In the genomic region with DNA sequence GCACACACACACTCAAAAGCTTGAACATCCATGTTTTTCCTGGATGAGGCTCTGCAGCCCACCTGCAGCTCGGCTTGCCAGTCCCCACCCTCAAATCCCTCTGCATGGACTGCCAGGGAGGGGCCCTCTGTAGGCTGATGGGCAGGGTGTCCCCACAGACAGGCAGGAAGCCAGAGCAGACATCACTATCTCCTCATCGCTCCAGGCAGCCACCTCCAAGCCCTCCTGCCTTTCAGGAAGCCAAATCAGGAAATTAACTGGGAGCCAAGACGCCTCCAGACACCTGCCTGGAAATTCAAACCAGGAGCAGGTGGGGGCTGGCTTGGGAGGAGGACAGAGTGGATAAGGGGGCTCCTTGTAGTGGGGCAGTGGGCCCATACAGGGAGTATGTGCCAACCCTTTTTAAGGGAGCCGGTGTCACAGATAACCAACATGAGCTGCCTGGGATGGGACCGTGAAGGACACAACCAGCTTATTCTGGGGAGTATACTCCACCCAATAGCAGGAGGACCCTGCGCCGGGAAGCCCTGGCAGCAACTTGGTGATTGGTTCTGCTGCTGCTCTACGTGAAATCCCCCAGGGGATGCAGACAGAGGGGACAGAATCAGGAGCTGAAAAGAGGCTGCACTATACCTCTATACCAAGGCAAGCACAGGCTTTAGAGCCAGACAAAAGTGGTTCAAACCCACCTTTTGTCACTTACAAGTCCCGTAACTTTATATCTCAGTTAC, we compare ENCODE assay signal across 26 cellular contexts.
A peak's percentile ranks its signal among the peaks of the same experiment; 100 is the strongest.
DNase-seq lines count a peak whose midpoint lies in the region; ATAC-seq lines count a peak whose summit lies in the region.
"Had no signal": no experiment of that assay in that cellular context is flagged by ENCODE, and none has a peak within 500 bp of the region (broad histone marks: within the 10 kb centered on the region; RNA-seq: fewer than 3 reads in every experiment).

No MANE protein-coding gene starts in this region.

- peaks cover 4% of the 10 kb centered on the region; the same call in 1 of the 2 replicates for H3K27me3 ChIP-seq in H7 (ENCODE audit: control insufficient read depth, insufficient read depth, low read length)
- H3K27me3 ChIP-seq: MG63 had no signal

- intact Hi-C loops in left ventricle myocardium superior (cut with micrococcal nuclease) = no loop called here

- DNase-seq in NCI-H1436 (lab: John Stamatoyannopoulos, UW) (peak; percentile 46), NCI-H1436 treated with DMSO at 0.1 percent for 48 hours (lab: John Stamatoyannopoulos, UW) (no peak), H7 (peak; percentile 52), cerebellar cortex (ENCODE audit: low spot score) (peak; percentile 46), occipital lobe (lab: John Stamatoyannopoulos, UW) (peak; percentile 14), NCI-H1417 (lab: John Stamatoyannopoulos, UW) (no peak), hepatic stellate cell (ENCODE audit: low spot score) (no peak), left ventricle myocardium superior (no peak)
- DNase-seq: 8988T, ACHN, Calu3, GM23248, HCEC 1CT, KBM-7, MG63, NCI-H1105 treated with DMSO at 0.1 percent for 48 hours, NCI-H1694 treated with DMSO at 0.1 percent for 48 hours, NCI-H2081, NCI-H2171, NCI-H226, NCI-H510A, NCI-H748 treated with DMSO at 0.1 percent for 48 hours, PC-9, Right ventricle myocardium superior, RPMI8226, SW 1271 had no signal

- H3K4me3 ChIP-seq in H7 (ENCODE audit: insufficient read depth, low read depth, low read length) = no peak overlapping the region
- H3K4me3 ChIP-seq: GM23248, MG63, PC-9 had no signal

- ATAC-seq in left ventricle myocardium superior = no peak

- no peaks in the 10 kb centered on the region for H3K36me3 ChIP-seq in H7 (replicated peaks; ENCODE audit: control insufficient read depth, insufficient read depth, low read length)
- H3K36me3 ChIP-seq: MG63 had no signal

Comparison
In these comparisons a context has a peak if more than half of its experiments do, and no peak if none do; other contexts are left out.
1. DNase-seq: peak in NCI-H1436 (single experiment), H7 (single experiment), cerebellar cortex (single experiment) and occipital lobe (single experiment); none in NCI-H1436 treated with DMSO at 0.1 percent for 48 hours (single experiment), NCI-H1417 (0 of 3), hepatic stellate cell (single experiment) and left ventricle myocardium superior (single experiment).